1 cellular context compared by ENCODE assay signal in genomic region chr5:88694087-88694703, GRCh38.
TF ChIP-seq lines count a peak whose summit lies in the region.

No MANE protein-coding gene starts in this region.

TF ChIP-seq in GM23338, 12 proteins besides CTCF, POLR2A, EP300 and RAD21 (continued from another document):
- TF ChIP-seq REST (IDR thresholded peaks at IDR 0.05; ENCODE audit: unreplicated experiment): no peak
- TF ChIP-seq ZNF331 (CRISPR knock-in tag; IDR thresholded peaks at IDR 0.05; ENCODE audit: low read depth): no peak
- TF ChIP-seq EZH2phosphoT487 (IDR thresholded peaks at IDR 0.05; ENCODE audit: unreplicated experiment): no peak
- TF ChIP-seq, protein P1, sequence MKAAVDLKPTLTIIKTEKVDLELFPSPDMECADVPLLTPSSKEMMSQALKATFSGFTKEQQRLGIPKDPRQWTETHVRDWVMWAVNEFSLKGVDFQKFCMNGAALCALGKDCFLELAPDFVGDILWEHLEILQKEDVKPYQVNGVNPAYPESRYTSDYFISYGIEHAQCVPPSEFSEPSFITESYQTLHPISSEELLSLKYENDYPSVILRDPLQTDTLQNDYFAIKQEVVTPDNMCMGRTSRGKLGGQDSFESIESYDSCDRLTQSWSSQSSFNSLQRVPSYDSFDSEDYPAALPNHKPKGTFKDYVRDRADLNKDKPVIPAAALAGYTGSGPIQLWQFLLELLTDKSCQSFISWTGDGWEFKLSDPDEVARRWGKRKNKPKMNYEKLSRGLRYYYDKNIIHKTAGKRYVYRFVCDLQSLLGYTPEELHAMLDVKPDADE (IDR thresholded peaks at IDR 0.05): no peak
- no peak for TF ChIP-seq JUNB (IDR thresholded peaks at IDR 0.05; ENCODE audit: unreplicated experiment)
- no peak for TF ChIP-seq CREB1 (CRISPR knock-in tag; IDR thresholded peaks at IDR 0.05; ENCODE audit: low read depth)
- no peak for TF ChIP-seq NANOG (IDR thresholded peaks at IDR 0.05; ENCODE audit: borderline replicate concordance)
- no peak for TF ChIP-seq STAT1 (IDR thresholded peaks at IDR 0.05; ENCODE audit: unreplicated experiment)
- no peak for TF ChIP-seq ZNF462 (CRISPR knock-in tag; IDR thresholded peaks at IDR 0.05)
- TF ChIP-seq EZH2 (IDR thresholded peaks at IDR 0.05; ENCODE audit: low read depth, unreplicated experiment): no peak
